ENCODE assay signal across 20 cellular contexts in genomic region chr12:97173672-97174385, GRCh38.
"Had no signal": no experiment of that assay in that cellular context is flagged by ENCODE, and none has a peak within 500 bp of the region (broad histone marks: within the 10 kb centered on the region; RNA-seq: fewer than 3 reads in every experiment).

No MANE protein-coding gene starts in this region.

- H3K27ac ChIP-seq: dorsolateral prefrontal cortex, epithelial cell of prostate, esophagus muscularis mucosa, gastrocnemius medialis, neutrophil, psoas muscle, spleen, testis, tibial nerve had no signal

- H3K4me1 ChIP-seq: gastrocnemius medialis, psoas muscle, spleen, testis, tibial nerve had no signal

- H3K36me3 ChIP-seq: esophagus muscularis mucosa, gastrocnemius medialis, neutrophil, spleen, tibial nerve had no signal

- DNase-seq: cortex of kidney; dorsolateral prefrontal cortex; effector memory CD4-positive, alpha-beta T cell; gastrocnemius medialis; islet precursor cell; mammary epithelial cell; mucosa of descending colon; natural killer cell; psoas muscle; spleen; stimulated activated CD4-positive, alpha-beta T cell treated with anti-CD3 and anti-CD28 coated beads, Interleukin-15, amount 100 ng/mL, for 24 hours; stimulated activated CD4-positive, alpha-beta T cell treated with anti-CD3 and anti-CD28 coated beads, Interleukin-1b, Interleukin-23, amount 100 ng/mL, for 48 hours; stimulated activated CD4-positive, alpha-beta T cell treated with anti-CD3 and anti-CD28 coated beads, Interleukin-4, amount 100 ng/mL, for 4 hours; stimulated activated naive B cell treated with anti-CD40 and anti-IgM and Interleukin-4, amounts not matched to agents 10 μg/mL and 1 μg/mL and 100 μg/mL, for 72 hours; stimulated activated naive CD8-positive, alpha-beta T cell treated with anti-CD3 and anti-CD28 coated beads, Interleukin-15, amount 100 ng/mL, for 72 hours; testis had no signal

- H3K4me3 ChIP-seq: dorsolateral prefrontal cortex, esophagus muscularis mucosa, gastrocnemius medialis, mucosa of descending colon, psoas muscle, spleen, testis, tibial nerve had no signal

- H3K9me3 Mint-ChIP-seq: stimulated activated naive B cell treated with anti-CD40 and anti-IgM and Interleukin-4, amounts not matched to agents 10 μg/mL and 1 μg/mL and 100 μg/mL, for 72 hours; stimulated activated naive CD8-positive, alpha-beta T cell treated with anti-CD3 and anti-CD28 coated beads, Interleukin-15, amount 100 ng/mL, for 72 hours had no signal

- H3K4me1 Mint-ChIP-seq: natural killer cell; stimulated activated naive B cell treated with anti-CD40 and anti-IgM and Interleukin-4, amounts not matched to agents 10 μg/mL and 1 μg/mL and 100 μg/mL, for 72 hours; stimulated activated naive CD8-positive, alpha-beta T cell treated with anti-CD3 and anti-CD28 coated beads, Interleukin-15, amount 100 ng/mL, for 72 hours had no signal

- H3K36me3 Mint-ChIP-seq: natural killer cell; stimulated activated naive B cell treated with anti-CD40 and anti-IgM and Interleukin-4, amounts not matched to agents 10 μg/mL and 1 μg/mL and 100 μg/mL, for 72 hours had no signal

- H3K27me3 Mint-ChIP-seq: stimulated activated naive B cell treated with anti-CD40 and anti-IgM and Interleukin-4, amounts not matched to agents 10 μg/mL and 1 μg/mL and 100 μg/mL, for 72 hours; stimulated activated naive CD8-positive, alpha-beta T cell treated with anti-CD3 and anti-CD28 coated beads, Interleukin-15, amount 100 ng/mL, for 72 hours had no signal

- H3K4me3 Mint-ChIP-seq: natural killer cell; stimulated activated naive B cell treated with anti-CD40 and anti-IgM and Interleukin-4, amounts not matched to agents 10 μg/mL and 1 μg/mL and 100 μg/mL, for 72 hours; stimulated activated naive CD8-positive, alpha-beta T cell treated with anti-CD3 and anti-CD28 coated beads, Interleukin-15, amount 100 ng/mL, for 72 hours had no signal

- H3K27me3 ChIP-seq: dorsolateral prefrontal cortex, esophagus muscularis mucosa, gastrocnemius medialis, neutrophil, spleen, testis, tibial nerve had no signal

- H3K9me3 ChIP-seq: esophagus muscularis mucosa, gastrocnemius medialis, mucosa of descending colon, neutrophil, psoas muscle, spleen, testis, tibial nerve had no signal

- H3K27ac Mint-ChIP-seq: natural killer cell; stimulated activated naive B cell treated with anti-CD40 and anti-IgM and Interleukin-4, amounts not matched to agents 10 μg/mL and 1 μg/mL and 100 μg/mL, for 72 hours; stimulated activated naive CD8-positive, alpha-beta T cell treated with anti-CD3 and anti-CD28 coated beads, Interleukin-15, amount 100 ng/mL, for 72 hours had no signal
